In genomic region chr5:172835246-172836030, GRCh38 we compare ENCODE assay signal across 1 cellular context.
TF ChIP-seq lines count a peak whose summit lies in the region.

No MANE protein-coding gene starts in this region.

TF ChIP-seq in HEK293, 187 proteins besides CTCF, POLR2A, EP300 and RAD21 (continued from another document):
- no peak for TF ChIP-seq ZNF449 (tag by site-specific recombination; IDR thresholded peaks at IDR 0.05)
